Comparison of ENCODE assay signal across 12 cellular contexts in genomic region chr11:14381968-14382367, GRCh38. TPM values are rescaled to one million over a fixed set of nuclear protein-coding genes. Genes with fewer than 3 reads are reported as not detected.
DNase-seq lines count a peak whose midpoint lies in the region; ATAC-seq and TF ChIP-seq lines count a peak whose summit lies in the region.
"Had no signal": no experiment of that assay in that cellular context is flagged by ENCODE, and none has a peak within 500 bp of the region (broad histone marks: within the 10 kb centered on the region; RNA-seq: fewer than 3 reads in every experiment).

No MANE protein-coding gene starts in this region.

- no peaks in the 10 kb centered on the region for H3K9me3 Mint-ChIP-seq in activated naive CD8-positive, alpha-beta T cell (ENCODE audit: low read depth)
- H3K9me3 Mint-ChIP-seq in activated naive CD8-positive, alpha-beta T cell treated with anti-CD3 and anti-CD28 coated beads for 36 hours = no peaks in the 10 kb centered on the region
- no peaks in the 10 kb centered on the region for H3K9me3 Mint-ChIP-seq in WTC11
- no peaks in the 10 kb centered on the region for H3K9me3 Mint-ChIP-seq in naive B cell
- no peaks in the 10 kb centered on the region for H3K9me3 Mint-ChIP-seq in type B pancreatic cell
- H3K9me3 Mint-ChIP-seq: activated T-cell treated with anti-CD3 and anti-CD28 coated beads, Interleukin-2, amount 50 U/mL, for 4 hours had no signal

- ATAC-seq in WTC11 (no peak), naive B cell (ENCODE audit: low read depth in 2 of 2) (no peak), HG03432 (IDR thresholded peaks at IDR 0.05; ENCODE audit: unreplicated experiment) (no peak), HG03571 (IDR thresholded peaks at IDR 0.05; ENCODE audit: unreplicated experiment) (no peak)

- no peaks in the 10 kb centered on the region for H3K36me3 Mint-ChIP-seq in activated naive CD8-positive, alpha-beta T cell
- no peaks in the 10 kb centered on the region for H3K36me3 Mint-ChIP-seq in activated naive CD8-positive, alpha-beta T cell treated with anti-CD3 and anti-CD28 coated beads for 36 hours
- H3K36me3 Mint-ChIP-seq in WTC11 = no peaks in the 10 kb centered on the region
- H3K36me3 Mint-ChIP-seq in naive B cell = no peaks in the 10 kb centered on the region
- H3K36me3 Mint-ChIP-seq in type B pancreatic cell = no peaks in the 10 kb centered on the region

- TF ChIP-seq CTCF in WTC11 (IDR thresholded peaks at IDR 0.05) (no peak), type B pancreatic cell (conservative IDR thresholded peaks at IDR 0.05) (no peak)

- H3K4me3 Mint-ChIP-seq in activated naive CD8-positive, alpha-beta T cell = peak overlapping the region; percentile 76
- no peak overlapping the region for H3K4me3 Mint-ChIP-seq in activated naive CD8-positive, alpha-beta T cell treated with anti-CD3 and anti-CD28 coated beads for 36 hours
- H3K4me3 Mint-ChIP-seq in WTC11 = 0 out of 2 replicates have a peak overlapping the region, but pooled peaks have one; percentile 59
- H3K4me3 Mint-ChIP-seq in naive B cell = peak overlapping the region in 7 of 8 donors; percentile 75 to 93 (median 84)
- H3K4me3 Mint-ChIP-seq in type B pancreatic cell = peak overlapping the region; percentile 75

- H3K27ac Mint-ChIP-seq in activated naive CD8-positive, alpha-beta T cell = no peak overlapping the region
- no peak overlapping the region for H3K27ac Mint-ChIP-seq in activated naive CD8-positive, alpha-beta T cell treated with anti-CD3 and anti-CD28 coated beads for 36 hours
- no peak overlapping the region for H3K27ac Mint-ChIP-seq in WTC11
- peak overlapping the region in 4 of 6 donors; percentile 34 to 83 (median 78) for H3K27ac Mint-ChIP-seq in naive B cell
- no peak overlapping the region for H3K27ac Mint-ChIP-seq in type B pancreatic cell
- H3K27ac Mint-ChIP-seq: activated CD4-positive, alpha-beta T cell treated with anti-CD3 and anti-CD28 coated beads for 36 hours had no signal

- H3K27me3 Mint-ChIP-seq in activated naive CD8-positive, alpha-beta T cell = peaks cover 16% of the 10 kb centered on the region
- H3K27me3 Mint-ChIP-seq in activated naive CD8-positive, alpha-beta T cell treated with anti-CD3 and anti-CD28 coated beads for 36 hours = peaks cover 28% of the 10 kb centered on the region
- H3K27me3 Mint-ChIP-seq in WTC11 (ENCODE audit: low read depth) (peaks cover 41% of the 10 kb centered on the region), naive B cell (no peaks in the 10 kb centered on the region), type B pancreatic cell (peaks cover 71% of the 10 kb centered on the region)

- POLR2A ChIA-PET in WTC11 (lab: Charles Lee) = no interaction called here

- H3K4me1 Mint-ChIP-seq in activated naive CD8-positive, alpha-beta T cell (ENCODE audit: low read depth) = no peaks in the 10 kb centered on the region
- peaks cover 10% of the 10 kb centered on the region for H3K4me1 Mint-ChIP-seq in activated naive CD8-positive, alpha-beta T cell treated with anti-CD3 and anti-CD28 coated beads for 36 hours
- H3K4me1 Mint-ChIP-seq in WTC11 (peaks cover 11% of the 10 kb centered on the region), naive B cell (peaks cover 14 to 17% (median 16%) of the 10 kb centered on the region in 3 donors), type B pancreatic cell (ENCODE audit: unreplicated experiment) (peaks cover 5% of the 10 kb centered on the region)

- DNase-seq in activated naive CD8-positive, alpha-beta T cell treated with anti-CD3 and anti-CD28 coated beads for 36 hours = no peak
- DNase-seq in WTC11 (ENCODE audit: low spot score) = no peak
- no peak for DNase-seq in naive B cell
- no peak for DNase-seq in type B pancreatic cell (ENCODE audit: extremely low spot score, unreplicated experiment)
- DNase-seq in foreskin melanocyte = no peak
- DNase-seq: activated CD4-positive, alpha-beta T cell treated with anti-CD3 and anti-CD28 coated beads for 36 hours; activated T-cell treated with anti-CD3 and anti-CD28 coated beads, Interleukin-2, amount 50 U/mL, for 4 hours; amniotic stem cell; GF-D8 had no signal

- CTCF ChIA-PET in WTC11 (lab: Charles Lee) = interaction anchor here (1.1 to 1.3 kb wide), 2 partner anchors 73 to 74 kb away, joined by 3 to 14 read pairs; no protein-coding TSS in a partner anchor

TF ChIP-seq in WTC11, 78 proteins besides CTCF, POLR2A, EP300 and RAD21 (continues in another document):
- no peak for TF ChIP-seq AR (CRISPR knock-in tag; IDR thresholded peaks at IDR 0.05)
- TF ChIP-seq E2F1 (CRISPR knock-in tag; IDR thresholded peaks at IDR 0.05) = no peak
- no peak for TF ChIP-seq HMGXB4 (CRISPR knock-in tag; IDR thresholded peaks at IDR 0.05)
- no peak for TF ChIP-seq CREM (CRISPR knock-in tag; IDR thresholded peaks at IDR 0.05)
- TF ChIP-seq SP1 (CRISPR knock-in tag; conservative IDR thresholded peaks at IDR 0.05) = no peak
- TF ChIP-seq PREB (CRISPR knock-in tag; IDR thresholded peaks at IDR 0.05; ENCODE audit: borderline replicate concordance) = no peak
- no peak for TF ChIP-seq MLX (CRISPR knock-in tag; IDR thresholded peaks at IDR 0.05)
- TF ChIP-seq KAT7 (CRISPR knock-in tag; IDR thresholded peaks at IDR 0.05; ENCODE audit: borderline replicate concordance) = no peak
- TF ChIP-seq ZNF121 (CRISPR knock-in tag; IDR thresholded peaks at IDR 0.05) = no peak
- no peak for TF ChIP-seq TCF7 (CRISPR knock-in tag; IDR thresholded peaks at IDR 0.05; ENCODE audit: low read depth)

RNA-seq across cellular contexts. Expression of gene RRAS2, which starts 23.0 kb away (rescaled TPM):
- total RNA-seq in activated naive CD8-positive, alpha-beta T cell treated with anti-CD3 and anti-CD28 coated beads for 36 hours = 10 to 100 TPM; 70.7 to 72.7 TPM
- total RNA-seq in WTC11 (2021) (161 to 164 TPM (median 164 TPM) in 3 replicates), type B pancreatic cell (ENCODE audit: low replicate concordance) (36.0 and 41.2 TPM in 2 replicates)
- 100 to 1,000 TPM in 4 of 6 donors, 10 to 100 TPM in 2; 95.9 to 155 (median 118) TPM for polyA plus RNA-seq in naive B cell (ENCODE audit: low read depth in 6 of 6)

Comparison
In these comparisons a context has a peak if more than half of its experiments do, and no peak if none do; other contexts are left out.
1. H3K27ac Mint-ChIP-seq: peak in naive B cell (4 of 6); none in activated naive CD8-positive, alpha-beta T cell (single experiment), activated naive CD8-positive, alpha-beta T cell treated with anti-CD3 and anti-CD28 coated beads for 36 hours (single experiment), WTC11 (single experiment) and type B pancreatic cell (single experiment).